In genomic region chr16:28491970-28492474, GRCh38 we compare ENCODE assay signal across 1 cellular context.
TF ChIP-seq lines count a peak whose summit lies in the region.

TSS of gene CLN3 (minus strand) at chr16:28492074. CDS start at chr16:28491759, 315 bp downstream.

TF ChIP-seq in K562, 482 proteins besides CTCF, POLR2A, EP300 and RAD21 (continued from another document and continues in another):
- TF ChIP-seq TRIM25 (IDR thresholded peaks at IDR 0.05; ENCODE audit: borderline replicate concordance) (no peak), ZNF57 (CRISPR knock-in tag; IDR thresholded peaks at IDR 0.05) (no peak), ZNF165 (CRISPR knock-in tag; IDR thresholded peaks at IDR 0.05; ENCODE audit: borderline replicate concordance) (no peak), CTCFL (IDR thresholded peaks at IDR 0.05; ENCODE audit: borderline replicate concordance, insufficient read depth, low read depth, low read length, poor library complexity, severe bottlenecking) (no peak), NELFE (IDR thresholded peaks at IDR 0.05; ENCODE audit: insufficient read depth, insufficient read length) (no peak), ZNF232 (CRISPR knock-in tag; IDR thresholded peaks at IDR 0.05) (no peak), IRF2 (CRISPR knock-in tag; IDR thresholded peaks at IDR 0.05) (no peak), RBFOX2 (IDR thresholded peaks at IDR 0.05; ENCODE audit: low read depth, low read length) (peak; percentile 64), DMBX1 (CRISPR knock-in tag; IDR thresholded peaks at IDR 0.05; ENCODE audit: borderline replicate concordance) (no peak), PHF20 (IDR thresholded peaks at IDR 0.05; ENCODE audit: partially characterized antibody) (peak; percentile 95), ETV6 (IDR thresholded peaks at IDR 0.05; ENCODE audit: borderline replicate concordance in 1 of 2, low read depth in 2 of 2, low read length in 1 of 2) (no peak), ETV6 (CRISPR knock-in tag; IDR thresholded peaks at IDR 0.05; ENCODE audit: borderline replicate concordance) (no peak), GATAD2B (IDR thresholded peaks at IDR 0.05; ENCODE audit: borderline replicate concordance) (no peak), CHCHD3 (CRISPR knock-in tag; IDR thresholded peaks at IDR 0.05) (no peak), RBM25 (IDR thresholded peaks at IDR 0.05; ENCODE audit: low read depth, low read length, severe bottlenecking) (no peak), FOXM1 (IDR thresholded peaks at IDR 0.05; ENCODE audit: low read depth) (peak; percentile 78; the same call in 1 of the 2 replicates), FOXM1 (CRISPR knock-in tag; IDR thresholded peaks at IDR 0.05; ENCODE audit: low read depth) (no peak), ZNF134 (CRISPR knock-in tag; conservative IDR thresholded peaks at IDR 0.05) (no peak), ARHGAP35 (IDR thresholded peaks at IDR 0.05; ENCODE audit: partially characterized antibody) (no peak), ZNF830 (CRISPR knock-in tag; IDR thresholded peaks at IDR 0.05) (no peak), KDM2B (CRISPR knock-in tag; IDR thresholded peaks at IDR 0.05) (no peak), EZH2 (IDR thresholded peaks at IDR 0.05; ENCODE audit: borderline replicate concordance, low read depth, low read length) (no peak), IRF9 (tag; IDR thresholded peaks at IDR 0.05) (no peak), ZNF277 (CRISPR knock-in tag; IDR thresholded peaks at IDR 0.05; ENCODE audit: borderline replicate concordance) (no peak), ZNF197 (CRISPR knock-in tag; IDR thresholded peaks at IDR 0.05; ENCODE audit: low read depth) (no peak), SOX6 (IDR thresholded peaks at IDR 0.05) (peak; percentile 28; the same call in 1 of the 2 replicates), CBFA2T3 (IDR thresholded peaks at IDR 0.05) (no peak), TBL1XR1 (IDR thresholded peaks at IDR 0.05; ENCODE audit: low read length in 2 of 2) (0 out of 4 replicates have a peak, but pooled peaks of 1 of the 2 experiments have one; percentile 26), GABPA (tag; conservative IDR thresholded peaks at IDR 0.05; ENCODE audit: low read depth) (peak; percentile 89), ZNF584 (CRISPR knock-in tag; IDR thresholded peaks at IDR 0.05; ENCODE audit: low read depth) (0 out of 2 replicates have a peak, but pooled peaks have one; percentile 58), CBFB (CRISPR knock-in tag; IDR thresholded peaks at IDR 0.05) (no peak), POLR2AphosphoS5 (IDR thresholded peaks at IDR 0.05; ENCODE audit: control insufficient read depth, insufficient read depth, low read depth, low read length) (no peak), SIX5 (IDR thresholded peaks at IDR 0.05; ENCODE audit: borderline replicate concordance in 1 of 2, insufficient read depth in 1 of 2, low read depth in 1 of 2, low read length in 2 of 2) (peak; percentile 28 to 33; a peak in 1 of 4 replicates), CEBPB (tag; IDR thresholded peaks at IDR 0.05) (no peak), EWSR1 (IDR thresholded peaks at IDR 0.05; ENCODE audit: borderline replicate concordance, low read depth, partially characterized antibody) (no peak), RBM39 (optimal IDR thresholded peaks at IDR 0.05; ENCODE audit: low read depth, low read length) (no peak), FOXA3 (CRISPR knock-in tag; conservative IDR thresholded peaks at IDR 0.05 in 1 of 2, IDR thresholded peaks at IDR 0.05 in 1 of 2) (no peak), U2AF2 (optimal IDR thresholded peaks at IDR 0.05; ENCODE audit: low read depth, low read length) (no peak), FOXK1 (CRISPR knock-in tag; IDR thresholded peaks at IDR 0.05; ENCODE audit: borderline replicate concordance) (no peak), PYGO2 (tag; IDR thresholded peaks at IDR 0.05) (0 out of 2 replicates have a peak, but pooled peaks have one; percentile 2), FOXJ2 (tag; IDR thresholded peaks at IDR 0.05) (peak; percentile 89), BDP1 (IDR thresholded peaks at IDR 0.05; ENCODE audit: insufficient read depth, insufficient read length) (no peak), NFATC3 (IDR thresholded peaks at IDR 0.05) (no peak), ZNF12 (CRISPR knock-in tag; IDR thresholded peaks at IDR 0.05) (no peak), U2AF1 (optimal IDR thresholded peaks at IDR 0.05; ENCODE audit: low read depth, low read length) (no peak), PML (IDR thresholded peaks at IDR 0.05; ENCODE audit: low read length) (0 out of 2 replicates have a peak, but pooled peaks have one; percentile 30), MCM7 (IDR thresholded peaks at IDR 0.05) (no peak), KAT2B (IDR thresholded peaks at IDR 0.05; ENCODE audit: low read depth, low read length) (no peak), ZBTB17 (CRISPR knock-in tag; IDR thresholded peaks at IDR 0.05) (no peak), KLF10 (CRISPR knock-in tag; IDR thresholded peaks at IDR 0.05) (no peak)
- TF ChIP-seq, protein P1, sequence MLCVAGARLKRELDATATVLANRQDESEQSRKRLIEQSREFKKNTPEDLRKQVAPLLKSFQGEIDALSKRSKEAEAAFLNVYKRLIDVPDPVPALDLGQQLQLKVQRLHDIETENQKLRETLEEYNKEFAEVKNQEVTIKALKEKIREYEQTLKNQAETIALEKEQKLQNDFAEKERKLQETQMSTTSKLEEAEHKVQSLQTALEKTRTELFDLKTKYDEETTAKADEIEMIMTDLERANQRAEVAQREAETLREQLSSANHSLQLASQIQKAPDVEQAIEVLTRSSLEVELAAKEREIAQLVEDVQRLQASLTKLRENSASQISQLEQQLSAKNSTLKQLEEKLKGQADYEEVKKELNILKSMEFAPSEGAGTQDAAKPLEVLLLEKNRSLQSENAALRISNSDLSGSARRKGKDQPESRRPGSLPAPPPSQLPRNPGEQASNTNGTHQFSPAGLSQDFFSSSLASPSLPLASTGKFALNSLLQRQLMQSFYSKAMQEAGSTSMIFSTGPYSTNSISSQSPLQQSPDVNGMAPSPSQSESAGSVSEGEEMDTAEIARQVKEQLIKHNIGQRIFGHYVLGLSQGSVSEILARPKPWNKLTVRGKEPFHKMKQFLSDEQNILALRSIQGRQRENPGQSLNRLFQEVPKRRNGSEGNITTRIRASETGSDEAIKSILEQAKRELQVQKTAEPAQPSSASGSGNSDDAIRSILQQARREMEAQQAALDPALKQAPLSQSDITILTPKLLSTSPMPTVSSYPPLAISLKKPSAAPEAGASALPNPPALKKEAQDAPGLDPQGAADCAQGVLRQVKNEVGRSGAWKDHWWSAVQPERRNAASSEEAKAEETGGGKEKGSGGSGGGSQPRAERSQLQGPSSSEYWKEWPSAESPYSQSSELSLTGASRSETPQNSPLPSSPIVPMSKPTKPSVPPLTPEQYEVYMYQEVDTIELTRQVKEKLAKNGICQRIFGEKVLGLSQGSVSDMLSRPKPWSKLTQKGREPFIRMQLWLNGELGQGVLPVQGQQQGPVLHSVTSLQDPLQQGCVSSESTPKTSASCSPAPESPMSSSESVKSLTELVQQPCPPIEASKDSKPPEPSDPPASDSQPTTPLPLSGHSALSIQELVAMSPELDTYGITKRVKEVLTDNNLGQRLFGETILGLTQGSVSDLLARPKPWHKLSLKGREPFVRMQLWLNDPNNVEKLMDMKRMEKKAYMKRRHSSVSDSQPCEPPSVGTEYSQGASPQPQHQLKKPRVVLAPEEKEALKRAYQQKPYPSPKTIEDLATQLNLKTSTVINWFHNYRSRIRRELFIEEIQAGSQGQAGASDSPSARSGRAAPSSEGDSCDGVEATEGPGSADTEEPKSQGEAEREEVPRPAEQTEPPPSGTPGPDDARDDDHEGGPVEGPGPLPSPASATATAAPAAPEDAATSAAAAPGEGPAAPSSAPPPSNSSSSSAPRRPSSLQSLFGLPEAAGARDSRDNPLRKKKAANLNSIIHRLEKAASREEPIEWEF (CRISPR knock-in tag; IDR thresholded peaks at IDR 0.05): no peak
- TF ChIP-seq, protein P2, sequence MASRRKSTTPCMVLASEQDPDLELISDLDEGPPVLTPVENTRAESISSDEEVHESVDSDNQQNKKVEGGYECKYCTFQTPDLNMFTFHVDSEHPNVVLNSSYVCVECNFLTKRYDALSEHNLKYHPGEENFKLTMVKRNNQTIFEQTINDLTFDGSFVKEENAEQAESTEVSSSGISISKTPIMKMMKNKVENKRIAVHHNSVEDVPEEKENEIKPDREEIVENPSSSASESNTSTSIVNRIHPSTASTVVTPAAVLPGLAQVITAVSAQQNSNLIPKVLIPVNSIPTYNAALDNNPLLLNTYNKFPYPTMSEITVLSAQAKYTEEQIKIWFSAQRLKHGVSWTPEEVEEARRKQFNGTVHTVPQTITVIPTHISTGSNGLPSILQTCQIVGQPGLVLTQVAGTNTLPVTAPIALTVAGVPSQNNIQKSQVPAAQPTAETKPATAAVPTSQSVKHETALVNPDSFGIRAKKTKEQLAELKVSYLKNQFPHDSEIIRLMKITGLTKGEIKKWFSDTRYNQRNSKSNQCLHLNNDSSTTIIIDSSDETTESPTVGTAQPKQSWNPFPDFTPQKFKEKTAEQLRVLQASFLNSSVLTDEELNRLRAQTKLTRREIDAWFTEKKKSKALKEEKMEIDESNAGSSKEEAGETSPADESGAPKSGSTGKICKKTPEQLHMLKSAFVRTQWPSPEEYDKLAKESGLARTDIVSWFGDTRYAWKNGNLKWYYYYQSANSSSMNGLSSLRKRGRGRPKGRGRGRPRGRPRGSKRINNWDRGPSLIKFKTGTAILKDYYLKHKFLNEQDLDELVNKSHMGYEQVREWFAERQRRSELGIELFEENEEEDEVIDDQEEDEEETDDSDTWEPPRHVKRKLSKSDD (conservative IDR thresholded peaks at IDR 0.05; ENCODE audit: low read length): peak; percentile 88; the same call in 1 of the 2 replicates
- TF ChIP-seq, protein P3, sequence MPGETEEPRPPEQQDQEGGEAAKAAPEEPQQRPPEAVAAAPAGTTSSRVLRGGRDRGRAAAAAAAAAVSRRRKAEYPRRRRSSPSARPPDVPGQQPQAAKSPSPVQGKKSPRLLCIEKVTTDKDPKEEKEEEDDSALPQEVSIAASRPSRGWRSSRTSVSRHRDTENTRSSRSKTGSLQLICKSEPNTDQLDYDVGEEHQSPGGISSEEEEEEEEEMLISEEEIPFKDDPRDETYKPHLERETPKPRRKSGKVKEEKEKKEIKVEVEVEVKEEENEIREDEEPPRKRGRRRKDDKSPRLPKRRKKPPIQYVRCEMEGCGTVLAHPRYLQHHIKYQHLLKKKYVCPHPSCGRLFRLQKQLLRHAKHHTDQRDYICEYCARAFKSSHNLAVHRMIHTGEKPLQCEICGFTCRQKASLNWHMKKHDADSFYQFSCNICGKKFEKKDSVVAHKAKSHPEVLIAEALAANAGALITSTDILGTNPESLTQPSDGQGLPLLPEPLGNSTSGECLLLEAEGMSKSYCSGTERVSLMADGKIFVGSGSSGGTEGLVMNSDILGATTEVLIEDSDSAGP (CRISPR knock-in tag; IDR thresholded peaks at IDR 0.05): peak; percentile 97
- TF ChIP-seq, protein P4, sequence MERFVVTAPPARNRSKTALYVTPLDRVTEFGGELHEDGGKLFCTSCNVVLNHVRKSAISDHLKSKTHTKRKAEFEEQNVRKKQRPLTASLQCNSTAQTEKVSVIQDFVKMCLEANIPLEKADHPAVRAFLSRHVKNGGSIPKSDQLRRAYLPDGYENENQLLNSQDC (CRISPR knock-in tag; IDR thresholded peaks at IDR 0.05): no peak
